ENCODE assay signal across 27 cellular contexts in the genomic region with DNA sequence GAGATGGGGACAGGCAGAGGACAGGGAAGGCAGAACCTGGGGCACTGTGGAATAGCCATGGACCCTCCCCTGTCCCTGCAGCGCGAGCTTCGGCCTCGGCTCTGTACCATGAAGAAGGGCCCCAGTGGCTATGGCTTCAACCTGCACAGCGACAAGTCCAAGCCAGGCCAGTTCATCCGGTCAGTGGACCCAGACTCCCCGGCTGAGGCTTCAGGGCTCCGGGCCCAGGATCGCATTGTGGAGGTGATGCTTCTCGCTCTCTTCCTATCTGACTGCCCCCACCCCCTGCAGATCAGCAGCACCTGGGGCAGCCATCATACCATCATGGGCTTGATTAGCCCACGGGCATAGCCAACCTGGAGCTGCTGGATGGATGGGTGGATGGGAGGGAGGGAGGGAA. TPM values are rescaled to one million over a fixed set of nuclear protein-coding genes. Genes with fewer than 3 reads are reported as not detected.
DNase-seq lines count a peak whose midpoint lies in the region; ATAC-seq and TF ChIP-seq lines count a peak whose summit lies in the region.
"Had no signal": no experiment of that assay in that cellular context is flagged by ENCODE, and none has a peak within 500 bp of the region (broad histone marks: within the 10 kb centered on the region; RNA-seq: fewer than 3 reads in every experiment).

No MANE protein-coding gene starts in this region.

- peak; percentile 36 for DNase-seq in SK-N-SH
- DNase-seq in hepatocyte (ENCODE audit: low spot score) = no peak
- DNase-seq in prostate gland (ENCODE audit: low spot score) = no peak
- no peak for DNase-seq in PC-3
- DNase-seq in SJCRH30 = no peak
- DNase-seq: activated naive CD8-positive, alpha-beta T cell treated with anti-CD3 and anti-CD28 coated beads, Interleukin-2, amount 10 ng/mL, durations not matched to agents 7 days and 5 days; AML-193; central memory CD4-positive, alpha-beta T cell; islet precursor cell; MG63; NCI-H1417; NCI-H2081; NCI-H226; NCI-H748 treated with DMSO at 0.1 percent for 48 hours; nucleus accumbens; stimulated activated naive CD8-positive, alpha-beta T cell treated with anti-CD3 and anti-CD28 coated beads, Interleukin-15, Interleukin-2, amounts not matched to agents 100 U/mL and 50 U/mL, for 24 hours; upper lobe of right lung had no signal

- no TSS peak for BruUV-seq in PC-3 (replicated peaks; lab: Mats Ljungman, UMichigan)

- H3K9ac ChIP-seq in SK-N-SH (no peak overlapping the region), Loucy (ENCODE audit: low read depth, low read length, poor library complexity, severe bottlenecking) (peak overlapping the region; percentile 70), PC-3 (ENCODE audit: low read length) (no peak overlapping the region)

- H3K79me2 ChIP-seq in SK-N-SH (ENCODE audit: insufficient read depth) (peaks cover 9% of the 10 kb centered on the region; the same call in 1 of the 2 replicates), Loucy (ENCODE audit: insufficient read depth, low read length) (peaks cover 94% of the 10 kb centered on the region), hepatocyte (peaks cover 86% of the 10 kb centered on the region), PC-3 (ENCODE audit: low read length) (peaks cover 14% of the 10 kb centered on the region)

- TF ChIP-seq CTCF in SK-N-SH (IDR thresholded peaks at IDR 0.05) (no peak), Loucy (conservative IDR thresholded peaks at IDR 0.05; ENCODE audit: low read length) (no peak), hepatocyte (IDR thresholded peaks at IDR 0.05; ENCODE audit: poor library complexity) (no peak), prostate gland (IDR thresholded peaks at IDR 0.05) (no peak), PC-3 (conservative IDR thresholded peaks at IDR 0.05; ENCODE audit: low read depth, low read length) (no peak), gastroesophageal sphincter (IDR thresholded peaks at IDR 0.05) (no peak)

- ATAC-seq in SK-N-SH treated with all-trans-retinoic acid at 6 μM for 48 hours (no peak), PC-3 (no peak), gastroesophageal sphincter (no peak)
- ATAC-seq: activated T-helper 17 cell treated with anti-CD3 and anti-CD28 coated beads, Interleukin-2, amount 50 U/mL, for 72 hours; stimulated activated naive CD8-positive, alpha-beta T cell treated with anti-CD3 and anti-CD28 coated beads, Interleukin-15, Interleukin-2, amounts not matched to agents 100 U/mL and 50 U/mL, for 24 hours; upper lobe of right lung had no signal

- H3K4me3 ChIP-seq in SK-N-SH (ENCODE audit: low read depth in 2 of 2, low read length in 1 of 2) (no peak overlapping the region), Loucy (ENCODE audit: low read length, poor library complexity, severe bottlenecking) (no peak overlapping the region), hepatocyte (no peak overlapping the region), prostate gland (no peak overlapping the region), PC-3 (ENCODE audit: low read length) (no peak overlapping the region), gastroesophageal sphincter (no peak overlapping the region), SJCRH30 (no peak overlapping the region)
- H3K4me3 ChIP-seq: esophagus muscularis mucosa, lung, MG63, upper lobe of right lung had no signal

- no peak overlapping the region for H2AFZ ChIP-seq in SK-N-SH (ENCODE audit: low read depth)
- no peak overlapping the region for H2AFZ ChIP-seq in Loucy (ENCODE audit: low read length)
- H2AFZ ChIP-seq in hepatocyte = no peak overlapping the region
- H2AFZ ChIP-seq in PC-3 (ENCODE audit: low read length) = no peak overlapping the region

- no peak overlapping the region for H3K27ac ChIP-seq in SK-N-SH (ENCODE audit: low read depth in 2 of 2, low read length in 1 of 2)
- H3K27ac ChIP-seq in hepatocyte = peak overlapping the region; percentile 97
- peak overlapping the region; percentile 90 to 91 for H3K27ac ChIP-seq in prostate gland
- no peak overlapping the region for H3K27ac ChIP-seq in PC-3 (ENCODE audit: low read length)
- H3K27ac ChIP-seq in gastroesophageal sphincter = no peak overlapping the region
- H3K27ac ChIP-seq in SJCRH30 = no peak overlapping the region
- H3K27ac ChIP-seq: 22Rv1, upper lobe of right lung had no signal

- H3K9me2 ChIP-seq in SK-N-SH (no peaks in the 10 kb centered on the region), Loucy (replicated peaks; ENCODE audit: low read depth, low read length) (no peaks in the 10 kb centered on the region), hepatocyte (replicated peaks; ENCODE audit: insufficient read depth) (no peaks in the 10 kb centered on the region), PC-3 (replicated peaks; ENCODE audit: low read length) (no peaks in the 10 kb centered on the region)

- WGBS in SK-N-SH (ENCODE audit: low lambda C conversion rate) = 94% methylated on average over 9 of the region's 11 CpGs
- 94% methylated on average over 10 of the region's 11 CpGs for WGBS in hepatocyte (ENCODE audit: low lambda C conversion rate, missing lambda C conversion rate)
- WGBS in prostate gland = 95% methylated on average over 11 of the region's 11 CpGs
- 87% methylated on average over 3 of the region's 11 CpGs; no CpG with 5 or more reads in 1 of the 2 donors for WGBS in gastroesophageal sphincter (ENCODE audit: low coverage in 1 of 2), 2 donors

- no peaks in the 10 kb centered on the region for H3K27me3 ChIP-seq in SK-N-SH (ENCODE audit: insufficient read depth)
- H3K27me3 ChIP-seq in Loucy (ENCODE audit: insufficient read depth, low read length, poor library complexity, severe bottlenecking) = no peaks in the 10 kb centered on the region
- no peaks in the 10 kb centered on the region for H3K27me3 ChIP-seq in hepatocyte
- H3K27me3 ChIP-seq in prostate gland (replicated peaks; ENCODE audit: insufficient read depth) = no peaks in the 10 kb centered on the region
- no peaks in the 10 kb centered on the region for H3K27me3 ChIP-seq in PC-3 (ENCODE audit: low read length)
- peaks cover 8% of the 10 kb centered on the region for H3K27me3 ChIP-seq in gastroesophageal sphincter
- no peaks in the 10 kb centered on the region for H3K27me3 ChIP-seq in SJCRH30
- H3K27me3 ChIP-seq: MG63, upper lobe of right lung had no signal

- CTCF ChIA-PET in SK-N-SH (lab: Yijun Ruan, JAX) (interaction anchor here (0.7 to 48.0 kb wide), 7 partner anchors 7 to 528 kb away, joined by 3 to 1361 read pairs (median 18); a partner anchor contains a TSS), PC-3 (lab: Charles Lee) (no interaction called here)

- intact Hi-C loops in prostate gland (cut with DNase I) = no loop called here
- intact Hi-C loops in PC-3 (cut with micrococcal nuclease) = no loop called here

- TF ChIP-seq POLR2A in prostate gland (IDR thresholded peaks at IDR 0.05) (no peak), gastroesophageal sphincter (IDR thresholded peaks at IDR 0.05) (no peak)

- TF ChIP-seq RAD21 in SK-N-SH (IDR thresholded peaks at IDR 0.05; ENCODE audit: low read length) = no peak

- H3K4me1 ChIP-seq in SK-N-SH (ENCODE audit: control insufficient read depth in 1 of 2, insufficient read depth in 2 of 2, low read depth in 1 of 2, low read length in 1 of 2) (peaks cover 45 to 65% of the 10 kb centered on the region in 2 experiments; a peak in 3 of 4 replicates), Loucy (ENCODE audit: insufficient read depth, low read length, poor library complexity, severe bottlenecking) (peaks cover 47% of the 10 kb centered on the region), hepatocyte (ENCODE audit: insufficient read depth) (peaks cover 95% of the 10 kb centered on the region), prostate gland (replicated peaks) (peaks cover 60% of the 10 kb centered on the region), PC-3 (ENCODE audit: insufficient read depth, low read length) (peaks cover 21% of the 10 kb centered on the region), gastroesophageal sphincter (peaks cover 0 to 65% (median 24%) of the 10 kb centered on the region in 3 donors), SJCRH30 (peaks cover 43% of the 10 kb centered on the region)

- H3K4me2 ChIP-seq in SK-N-SH (no peak overlapping the region), Loucy (ENCODE audit: low read depth, low read length, poor library complexity, severe bottlenecking) (peak overlapping the region; percentile 80), hepatocyte (peak overlapping the region; percentile 77), PC-3 (ENCODE audit: low read length) (no peak overlapping the region)

- POLR2A ChIA-PET in SK-N-SH (lab: Yijun Ruan, JAX) = interaction anchor here (0.9 to 1.8 kb wide), 3 partner anchors 13 to 16 kb away, joined by 4 to 6 read pairs (median 5); a partner anchor contains a TSS
- POLR2A ChIA-PET in PC-3 (lab: Charles Lee; ENCODE audit: unreplicated experiment) = no interaction called here

- TF ChIP-seq EP300 in SK-N-SH (IDR thresholded peaks at IDR 0.05; ENCODE audit: borderline replicate concordance in 1 of 2, low read depth in 1 of 2, low read length in 1 of 2) (no peak), gastroesophageal sphincter (IDR thresholded peaks at IDR 0.05) (no peak)

- H3K36me3 ChIP-seq in SK-N-SH (replicated peaks in 1 of 2; ENCODE audit: control insufficient read depth in 1 of 2, insufficient read depth in 2 of 2, low read length in 1 of 2) (no peaks in the 10 kb centered on the region), Loucy (ENCODE audit: insufficient read depth, low read length) (peaks cover 62% of the 10 kb centered on the region; the same call in 1 of the 2 replicates), hepatocyte (replicated peaks; ENCODE audit: insufficient read depth, low read depth) (no peaks in the 10 kb centered on the region), prostate gland (no peaks in the 10 kb centered on the region), PC-3 (ENCODE audit: low read depth, low read length) (no peaks in the 10 kb centered on the region), gastroesophageal sphincter (peaks cover 0 to 3% of the 10 kb centered on the region in 2 donors), SJCRH30 (no peaks in the 10 kb centered on the region)
- H3K36me3 ChIP-seq: upper lobe of right lung had no signal

- H3K9me3 ChIP-seq in SK-N-SH (no peaks in the 10 kb centered on the region), Loucy (ENCODE audit: insufficient read depth, low read depth, low read length) (no peaks in the 10 kb centered on the region), hepatocyte (ENCODE audit: low read depth) (no peaks in the 10 kb centered on the region), prostate gland (no peaks in the 10 kb centered on the region), PC-3 (ENCODE audit: low read length) (no peaks in the 10 kb centered on the region), gastroesophageal sphincter (no peaks in the 10 kb centered on the region), SJCRH30 (replicated peaks) (no peaks in the 10 kb centered on the region)
- H3K9me3 ChIP-seq: esophagus muscularis mucosa, MG63, upper lobe of right lung had no signal

- H4K20me1 ChIP-seq in SK-N-SH (ENCODE audit: insufficient read depth) = no peaks in the 10 kb centered on the region
- peaks cover 79% of the 10 kb centered on the region for H4K20me1 ChIP-seq in Loucy (ENCODE audit: insufficient read depth, low read length, poor library complexity, severe bottlenecking)
- H4K20me1 ChIP-seq in hepatocyte (ENCODE audit: insufficient read depth, poor library complexity, severe bottlenecking) = peaks cover 47% of the 10 kb centered on the region
- no peaks in the 10 kb centered on the region for H4K20me1 ChIP-seq in PC-3 (ENCODE audit: low read length)

- peaks cover 4% of the 10 kb centered on the region for H3F3A ChIP-seq in SK-N-SH (replicated peaks; ENCODE audit: insufficient read depth)
- no peaks in the 10 kb centered on the region for H3F3A ChIP-seq in Loucy (ENCODE audit: low read depth)
- no peaks in the 10 kb centered on the region for H3F3A ChIP-seq in PC-3 (ENCODE audit: low read length, unreplicated experiment)

RNA-seq across cellular contexts. Expression of a gene that starts 13.5 kb away (rescaled TPM):
- polyA plus RNA-seq in SK-N-SH (2012; rRNA removed) = 26.9 and 40.1 TPM in 2 replicates
- polyA plus RNA-seq in SK-N-SH (2012; cell fraction: cytosol; rRNA removed) = 23.7 and 29.2 TPM in 2 replicates
- polyA plus RNA-seq in SK-N-SH (2012; cell fraction: nucleus; rRNA removed) = 21.2 and 25.9 TPM in 2 replicates
- 263 and 269 TPM in 2 replicates for total RNA-seq in hepatocyte
- polyA plus RNA-seq in hepatocyte = 712 and 763 TPM in 2 replicates
- 100 to 1,000 TPM in 1 of 2 donors, 10 to 100 TPM in 1; 84.1 to 133 TPM for total RNA-seq in prostate gland
- total RNA-seq in PC-3 (2014; rRNA removed) = 75.0 and 116 TPM in 2 replicates
- 10 to 100 TPM; 10.3 to 25.7 (median 19.9) TPM for total RNA-seq in gastroesophageal sphincter
- 42.0 and 45.4 TPM in 2 replicates for total RNA-seq in SJCRH30 (2014; rRNA removed; shearing (Covaris generic))

RNA-seq across cellular contexts. Expression of a gene that starts 14.2 kb away (rescaled TPM):
- 117 and 190 TPM in 2 replicates for polyA plus RNA-seq in SK-N-SH (2012; rRNA removed)
- polyA plus RNA-seq in SK-N-SH (2012; cell fraction: cytosol; rRNA removed) = 38.1 and 64.6 TPM in 2 replicates
- 744 and 872 TPM in 2 replicates for polyA plus RNA-seq in SK-N-SH (2012; cell fraction: nucleus; rRNA removed)
- total RNA-seq in hepatocyte = 28.6 and 29.2 TPM in 2 replicates
- polyA plus RNA-seq in hepatocyte = 34.8 and 62.9 TPM in 2 replicates
- total RNA-seq in prostate gland = 10 to 100 TPM; 29.6 to 49.3 TPM
- total RNA-seq in PC-3 (2014; rRNA removed) = 47.2 and 55.4 TPM in 2 replicates
- 10 to 100 TPM; 21.7 to 34.7 (median 26.3) TPM for total RNA-seq in gastroesophageal sphincter
- total RNA-seq in SJCRH30 (2014; rRNA removed; shearing (Covaris generic)) = 47.7 and 50.1 TPM in 2 replicates

RNA-seq across cellular contexts. Expression of a gene that starts 24.9 kb away (rescaled TPM):
- polyA plus RNA-seq in SK-N-SH (2012; rRNA removed) = 0.13 and 0.25 TPM in 2 replicates
- 0.09 and 0.12 TPM in 2 replicates for polyA plus RNA-seq in SK-N-SH (2012; cell fraction: cytosol; rRNA removed)
- 0.26 and 0.31 TPM in 2 replicates for polyA plus RNA-seq in SK-N-SH (2012; cell fraction: nucleus; rRNA removed)
- total RNA-seq in hepatocyte = 5.9 and 6.1 TPM in 2 replicates
- polyA plus RNA-seq in hepatocyte = 7.0 and 11.8 TPM in 2 replicates
- 1 to 10 TPM; 1.6 to 2.2 TPM for total RNA-seq in prostate gland
- 0.17 and 0.66 TPM in 2 replicates for total RNA-seq in PC-3 (2014; rRNA removed)
- total RNA-seq in gastroesophageal sphincter = 1 to 10 TPM; 1.2 to 5.1 (median 2.0) TPM
- 1.3 and 3.0 TPM in 2 replicates for total RNA-seq in SJCRH30 (2014; rRNA removed; shearing (Covaris generic))
- total RNA-seq: Daoy, H4 had no signal

RNA-seq across cellular contexts. Expression of a gene that starts 49.2 kb away (rescaled TPM):
- polyA plus RNA-seq in SK-N-SH (2012; rRNA removed) (not detected in 2 replicates), hepatocyte (0.44 and 0.85 TPM in 2 replicates)
- polyA plus RNA-seq in SK-N-SH (2012; cell fraction: cytosol; rRNA removed) = not detected in 2 replicates
- not detected in 2 replicates for polyA plus RNA-seq in SK-N-SH (2012; cell fraction: nucleus; rRNA removed)
- total RNA-seq in hepatocyte (0.32 TPM in 1 of 2 replicates, not detected in the other), prostate gland (1 to 10 TPM in 1 of 2 donors, under 1 TPM in 1; 0.59 to 1.2 TPM), PC-3 (2014; rRNA removed) (not detected in 2 replicates), gastroesophageal sphincter (under 1 TPM in 1 of 4 donors, not detected in 3; 0.27 TPM)
- total RNA-seq in SJCRH30 (2014; rRNA removed; shearing (Covaris generic)) = not detected in 2 replicates
- total RNA-seq: activated T-helper 17 cell treated with anti-CD3 and anti-CD28 coated beads, Interleukin-2, amount 50 U/mL, for 72 hours; astrocyte; Daoy; H4 had no signal

Comparison
In these comparisons a context has a peak if more than half of its experiments do, and no peak if none do; other contexts are left out.
1. H3K27ac ChIP-seq: peak in hepatocyte (single experiment) and prostate gland (2 of 2); none in SK-N-SH (0 of 2), PC-3 (single experiment), gastroesophageal sphincter (0 of 4) and SJCRH30 (single experiment).
2. H3K4me2 ChIP-seq: peak in Loucy (single experiment) and hepatocyte (single experiment); none in SK-N-SH (single experiment) and PC-3 (single experiment).